Comparison of ENCODE assay signal across 10 cellular contexts in genomic region chr2:33497177-33497787, GRCh38. TPM values are rescaled to one million over a fixed set of nuclear protein-coding genes. Genes with fewer than 3 reads are reported as not detected.
DNase-seq lines count a peak whose midpoint lies in the region; ATAC-seq and TF ChIP-seq lines count a peak whose summit lies in the region.
"Had no signal": no experiment of that assay in that cellular context is flagged by ENCODE, and none has a peak within 500 bp of the region (broad histone marks: within the 10 kb centered on the region; RNA-seq: fewer than 3 reads in every experiment).

No MANE protein-coding gene starts in this region.

- H3K4me1 ChIP-seq in neuronal stem cell (ENCODE audit: control insufficient read depth in 2 of 2, insufficient read depth in 1 of 2, low read depth in 1 of 2, low read length in 2 of 2) = peaks cover 0 to 7% of the 10 kb centered on the region in 2 donors

- no peak overlapping the region for H3K4me3 Mint-ChIP-seq in HFFc6

- H3K27me3 ChIP-seq in HL-60 (ENCODE audit: insufficient read depth, poor library complexity, severe bottlenecking) (no peaks in the 10 kb centered on the region), neuronal stem cell (ENCODE audit: control insufficient read depth in 3 of 3, insufficient read depth in 3 of 3, low read depth in 1 of 3, low read length in 3 of 3) (peaks cover 0 to 3% (median 0%) of the 10 kb centered on the region in 3 experiments)
- H3K27me3 ChIP-seq: hepatocyte had no signal

- no peak overlapping the region for H3K27ac Mint-ChIP-seq in HFFc6

- no peaks in the 10 kb centered on the region for H3K79me1 ChIP-seq in neuronal stem cell (ENCODE audit: low read depth, low read length)

- no peak overlapping the region for H3K18ac ChIP-seq in neuronal stem cell (ENCODE audit: low read length)

- no peak overlapping the region for H2BK120ac ChIP-seq in neuronal stem cell (ENCODE audit: low read depth, low read length)

- peak overlapping the region; percentile 55 for H3K27ac ChIP-seq in HL-60 (replicated peaks)
- H3K27ac ChIP-seq in neuronal stem cell (replicated peaks; ENCODE audit: low read length) = no peak overlapping the region
- H3K27ac ChIP-seq: hepatocyte, VCaP had no signal

- WGBS in neuronal stem cell (ENCODE audit: extremely low coverage in 2 of 2, insufficient read length in 2 of 2, insufficient replicate concordance in 1 of 2), 2 donors = no CpG with 5 or more reads among the region's 1 CpG

- H3K9me3 ChIP-seq in neuronal stem cell (replicated peaks in 1 of 2; ENCODE audit: control insufficient read depth in 2 of 2, insufficient read depth in 1 of 2, low read depth in 1 of 2, low read length in 2 of 2) = no peaks in the 10 kb centered on the region

- TF ChIP-seq CTCF in GM12865 (IDR thresholded peaks at IDR 0.05; ENCODE audit: insufficient read depth, low read depth, low read length, missing control alignments) (no peak), HL-60 (IDR thresholded peaks at IDR 0.05; ENCODE audit: insufficient read depth, low read length) (no peak), HFFc6 (IDR thresholded peaks at IDR 0.05) (no peak)

- no peak overlapping the region for H2AK5ac ChIP-seq in neuronal stem cell (ENCODE audit: low read depth, low read length)

- H4K91ac ChIP-seq in neuronal stem cell (ENCODE audit: low read depth, low read length, poor library complexity) = no peak overlapping the region

- no peak overlapping the region for H3K14ac ChIP-seq in neuronal stem cell (ENCODE audit: low read length)

- H3K4ac ChIP-seq in neuronal stem cell (ENCODE audit: low read length) = no peak overlapping the region

- H3K4me3 ChIP-seq in GM12865 (ENCODE audit: low read depth, low read length) (peak overlapping the region; percentile 57), HL-60 (replicated peaks; ENCODE audit: insufficient read depth, low read length) (no peak overlapping the region), neuronal stem cell (ENCODE audit: low read length in 2 of 2) (no peak overlapping the region)
- H3K4me3 ChIP-seq: hepatocyte had no signal

- H2AFZ ChIP-seq in neuronal stem cell (ENCODE audit: low read length) = no peak overlapping the region
- H2AFZ ChIP-seq: hepatocyte had no signal

- DNase-seq in GM12865 (ENCODE audit: low read depth) (peak; percentile 91), HL-60 (ENCODE audit: low read depth in 1 of 2, low spot score in 1 of 2) (peak; percentile 56 to 74), HFFc6 (no peak), NCI-H146 treated with DMSO at 0.1 percent for 48 hours (lab: John Stamatoyannopoulos, UW; ENCODE audit: unreplicated experiment) (no peak), left lobe of liver (ENCODE audit: low spot score) (no peak), neuronal stem cell (ENCODE audit: low spot score) (no peak)
- DNase-seq in central memory CD4-positive, alpha-beta T cell = peak; percentile 42

- H3K9ac ChIP-seq in neuronal stem cell (ENCODE audit: low read depth, low read length, poor library complexity) = no peak overlapping the region

- no peak overlapping the region for H4K8ac ChIP-seq in neuronal stem cell (ENCODE audit: low read depth, low read length)

- peaks cover 0 to 2% of the 10 kb centered on the region in 2 donors for H3K36me3 ChIP-seq in neuronal stem cell (replicated peaks in 1 of 2; ENCODE audit: control insufficient read depth in 2 of 2, insufficient read depth in 2 of 2, low read length in 2 of 2)

- H3K9me3 Mint-ChIP-seq in HFFc6 = no peaks in the 10 kb centered on the region

- no peaks in the 10 kb centered on the region; the same call in none of the 2 replicates for H3K27me3 Mint-ChIP-seq in HFFc6 (ENCODE audit: insufficient read depth)

- H3K4me1 Mint-ChIP-seq in HFFc6 (ENCODE audit: low read depth) = peaks cover 52% of the 10 kb centered on the region

- H3K23ac ChIP-seq in neuronal stem cell (ENCODE audit: low read depth, low read length, poor library complexity) = no peak overlapping the region

- ATAC-seq in GM21526 (IDR thresholded peaks at IDR 0.05; ENCODE audit: low FRiP score, unreplicated experiment) (peak; percentile 39), left lobe of liver (no peak)

- H3K4me2 ChIP-seq in neuronal stem cell (ENCODE audit: insufficient read depth, low read length, poor library complexity, severe bottlenecking) = no peak overlapping the region
- H3K4me2 ChIP-seq: hepatocyte had no signal

- no peak overlapping the region for H2BK5ac ChIP-seq in neuronal stem cell (ENCODE audit: low read length)

- H3K36me3 Mint-ChIP-seq in HFFc6 (ENCODE audit: low read depth) = no peaks in the 10 kb centered on the region; the same call in 1 of the 2 replicates

- no peak overlapping the region for H2BK12ac ChIP-seq in neuronal stem cell (ENCODE audit: low read length)

- H2BK15ac ChIP-seq in neuronal stem cell (ENCODE audit: low read length) = no peak overlapping the region

RNA-seq across cellular contexts. Expression of gene RASGRP3, which starts 20.8 kb away (rescaled TPM):
- total RNA-seq in HFFc6 (2021; fragmentation: NEBNext Ultra II Directional; extraction: Animal tissue kit (Norgen Biotek cat#: 25700)) = 1 to 10 TPM; 1.7 to 4.6 (median 3.0) TPM
- total RNA-seq in left lobe of liver = 3.8 TPM
- polyA plus RNA-seq in neuronal stem cell (2013, experiment 1 of 2) = 0.01 TPM
- polyA plus RNA-seq in neuronal stem cell (2013, experiment 2 of 2) = not detected

Comparison
In these comparisons a context has a peak if more than half of its experiments do, and no peak if none do; other contexts are left out.
1. DNase-seq: peak in GM12865 (single experiment), HL-60 (2 of 2) and central memory CD4-positive, alpha-beta T cell (single experiment); none in HFFc6 (single experiment), NCI-H146 treated with DMSO at 0.1 percent for 48 hours (single experiment), left lobe of liver (single experiment) and neuronal stem cell (single experiment).